In the genomic region with DNA sequence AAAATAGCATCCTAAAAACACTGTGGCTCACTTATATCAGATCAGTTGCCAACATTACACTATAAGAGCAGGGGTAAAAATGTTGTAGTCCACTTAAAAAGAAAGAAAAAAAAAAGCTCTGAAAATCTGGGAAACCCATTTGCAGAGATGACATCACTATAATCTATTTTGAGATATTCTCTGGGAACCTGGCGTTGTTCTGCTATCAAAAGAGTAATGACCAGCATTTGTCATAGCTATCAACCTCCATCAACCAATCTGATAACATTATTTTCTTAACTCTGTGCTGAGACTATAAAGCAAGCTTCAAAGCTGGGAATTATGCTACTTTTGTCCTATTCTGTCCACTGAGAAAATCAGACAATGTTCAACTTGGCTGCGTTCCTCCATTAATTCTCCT, we compare ENCODE assay signal across 14 cellular contexts.
"Had no signal": no experiment of that assay in that cellular context is flagged by ENCODE, and none has a peak within 500 bp of the region (broad histone marks: within the 10 kb centered on the region; RNA-seq: fewer than 3 reads in every experiment).

No MANE protein-coding gene starts in this region.

- H3K27me3 Mint-ChIP-seq: activated CD4-positive, alpha-beta memory T cell treated with anti-CD3 and anti-CD28 coated beads, Interleukin-2, amount 10 ng/mL, durations not matched to agents 7 days and 5 days; activated naive CD8-positive, alpha-beta T cell; activated T-cell treated with anti-CD3 and anti-CD28 coated beads, Interleukin-2, amount 50 U/mL, for 24 hours had no signal

- H3K36me3 Mint-ChIP-seq: WTC11 had no signal

- H3K4me3 Mint-ChIP-seq: activated CD4-positive, alpha-beta memory T cell treated with anti-CD3 and anti-CD28 coated beads, Interleukin-2, amount 10 ng/mL, durations not matched to agents 7 days and 5 days; activated naive CD8-positive, alpha-beta T cell; activated T-cell treated with anti-CD3 and anti-CD28 coated beads, Interleukin-2, amount 50 U/mL, for 24 hours; nephron; stimulated activated effector memory CD8-positive, alpha-beta T cell treated with anti-CD3 and anti-CD28 coated beads, Interleukin-12 subunit alpha, Interleukin-12 subunit beta, amount 100 ng/mL, for 72 hours; WTC11 had no signal

- ATAC-seq: stimulated activated effector memory CD8-positive, alpha-beta T cell treated with anti-CD3 and anti-CD28 coated beads, Interleukin-12 subunit alpha, Interleukin-12 subunit beta, amount 100 ng/mL, for 72 hours; WTC11 had no signal

- H3K9me3 Mint-ChIP-seq: activated CD4-positive, alpha-beta memory T cell treated with anti-CD3 and anti-CD28 coated beads, Interleukin-2, amount 10 ng/mL, durations not matched to agents 7 days and 5 days; activated T-cell treated with anti-CD3 and anti-CD28 coated beads, Interleukin-2, amount 50 U/mL, for 24 hours; nephron; stimulated activated effector memory CD8-positive, alpha-beta T cell treated with anti-CD3 and anti-CD28 coated beads, Interleukin-12 subunit alpha, Interleukin-12 subunit beta, amount 100 ng/mL, for 72 hours; WTC11 had no signal

- DNase-seq: activated CD4-positive, alpha-beta memory T cell treated with anti-CD3 and anti-CD28 coated beads, Interleukin-2, amount 10 ng/mL, durations not matched to agents 7 days and 5 days; activated CD4-positive, alpha-beta T cell treated with anti-CD3 and anti-CD28 coated beads for 4 hours; activated gamma-delta T cell treated with Interleukin-2 at 50 U/mL for 16 hours; activated T-cell treated with anti-CD3 and anti-CD28 coated beads, Interleukin-2, amount 50 U/mL, for 24 hours; anterior cingulate cortex; glutamatergic neuron; kidney glomerular epithelial cell; mesenchymal stem cell; stimulated activated CD4-positive, alpha-beta T cell treated with anti-CD3 and anti-CD28 coated beads, Interleukin-12 subunit alpha, Interleukin-12 subunit beta, amount 100 ng/mL, for 4 hours; stimulated activated CD4-positive, alpha-beta T cell treated with anti-CD3 and anti-CD28 coated beads, Interleukin-2, amount 100 ng/mL, for 24 hours had no signal

- H3K27ac Mint-ChIP-seq: activated CD4-positive, alpha-beta memory T cell treated with anti-CD3 and anti-CD28 coated beads, Interleukin-2, amount 10 ng/mL, durations not matched to agents 7 days and 5 days; activated naive CD8-positive, alpha-beta T cell; activated T-cell treated with anti-CD3 and anti-CD28 coated beads, Interleukin-2, amount 50 U/mL, for 24 hours; stimulated activated effector memory CD8-positive, alpha-beta T cell treated with anti-CD3 and anti-CD28 coated beads, Interleukin-12 subunit alpha, Interleukin-12 subunit beta, amount 100 ng/mL, for 72 hours; WTC11 had no signal
